In the genomic region with DNA sequence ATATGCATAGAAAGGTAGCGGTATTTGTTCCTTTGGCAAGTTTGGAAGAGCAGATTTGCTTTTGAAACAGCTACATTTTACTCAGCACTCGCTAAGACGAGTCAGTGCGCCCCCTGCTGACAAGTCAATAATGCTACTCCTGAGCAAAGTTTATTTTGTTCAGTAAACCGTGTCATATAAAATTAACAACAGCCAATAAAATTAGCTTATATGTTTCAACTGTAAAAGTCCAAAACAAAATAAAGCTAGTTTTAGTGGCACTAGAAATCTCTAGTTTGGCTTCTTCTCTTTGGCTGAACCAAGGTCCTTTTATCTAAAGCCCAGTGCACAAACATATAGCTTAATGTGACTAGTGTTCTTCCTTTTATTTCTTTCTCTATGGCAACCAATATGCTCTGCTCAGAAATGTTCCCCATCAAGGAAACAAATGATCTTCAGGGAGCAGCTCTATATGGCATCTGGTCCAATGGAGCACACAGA, we compare ENCODE assay signal across 8 cellular contexts. TPM values are rescaled to one million over a fixed set of nuclear protein-coding genes. Genes with fewer than 3 reads are reported as not detected.
DNase-seq lines count a peak whose midpoint lies in the region; ATAC-seq and TF ChIP-seq lines count a peak whose summit lies in the region.

No MANE protein-coding gene starts in this region.

- no peak for TF ChIP-seq POLR2A in Peyer's patch (IDR thresholded peaks at IDR 0.05)

- no peak overlapping the region for H3K27ac Mint-ChIP-seq in immature natural killer cell

- peaks cover 0 to 6% (median under 1%) of the 10 kb centered on the region in 6 donors for H3K9me3 Mint-ChIP-seq in immature natural killer cell

- H3K36me3 ChIP-seq in cardiac muscle cell (no peaks in the 10 kb centered on the region), Peyer's patch (no peaks in the 10 kb centered on the region)

- H3K27me3 Mint-ChIP-seq in immature natural killer cell (ENCODE audit: low read depth in 3 of 3) = peaks cover 48 to 74% (median 69%) of the 10 kb centered on the region in 3 donors

- H3K4me3 ChIP-seq in cardiac muscle cell (no peak overlapping the region), HL-60 (replicated peaks; ENCODE audit: insufficient read depth, low read length) (no peak overlapping the region), Peyer's patch (no peak overlapping the region)

- intact Hi-C loops in Right ventricle myocardium inferior (cut with DNase I) = no loop called here

- DNase-seq in cardiac muscle cell (ENCODE audit: low read depth in 1 of 2, low spot score in 1 of 2) (peak; percentile 77 to 87), Right ventricle myocardium inferior (ENCODE audit: missing footprints) (no peak), HL-60 (ENCODE audit: low read depth in 1 of 2, low spot score in 1 of 2) (peak; percentile 41 to 59), Peyer's patch (peak; percentile 31 to 75 (median 71)), amniotic stem cell (lab: John Stamatoyannopoulos, UW) (peak; percentile 60), immature natural killer cell (peak; percentile 40 to 46 (median 42))
- DNase-seq in stimulated activated CD4-positive, alpha-beta T cell treated with anti-CD3 and anti-CD28 coated beads, Interleukin-15, amount 100 ng/mL, for 48 hours (ENCODE audit: low read depth in 2 of 2) = peak; percentile 42 to 57

- no peak for ATAC-seq in Right ventricle myocardium inferior
- no peak for ATAC-seq in GM19395 (IDR thresholded peaks at IDR 0.05; ENCODE audit: unreplicated experiment)

- H3K9me3 ChIP-seq in cardiac muscle cell (ENCODE audit: low read depth) (no peaks in the 10 kb centered on the region), Peyer's patch (no peaks in the 10 kb centered on the region)

- no peaks in the 10 kb centered on the region for H3K4me1 ChIP-seq in cardiac muscle cell (ENCODE audit: low read depth)
- peaks cover 0 to 34% (median 5%) of the 10 kb centered on the region in 4 donors for H3K4me1 ChIP-seq in Peyer's patch

- H3K27ac ChIP-seq in cardiac muscle cell (no peak overlapping the region), HL-60 (replicated peaks) (no peak overlapping the region), Peyer's patch (no peak overlapping the region)

- no peak overlapping the region for H3K4me3 Mint-ChIP-seq in immature natural killer cell

- peaks cover 0 to 4% (median 3%) of the 10 kb centered on the region in 3 donors for H3K36me3 Mint-ChIP-seq in immature natural killer cell

- TF ChIP-seq CTCF in cardiac muscle cell (IDR thresholded peaks at IDR 0.05; ENCODE audit: low read depth, low read length) (peak; percentile 74), HL-60 (IDR thresholded peaks at IDR 0.05; ENCODE audit: insufficient read depth, low read length) (peak; percentile 48), Peyer's patch (IDR thresholded peaks at IDR 0.05) (peak; percentile 15 to 69 (median 65))

- peaks cover 33 to 40% of the 10 kb centered on the region in 2 donors for H3K4me1 Mint-ChIP-seq in immature natural killer cell

- H3K27me3 ChIP-seq in cardiac muscle cell = peaks cover 100% of the 10 kb centered on the region
- peaks cover 81% of the 10 kb centered on the region for H3K27me3 ChIP-seq in HL-60 (ENCODE audit: insufficient read depth, poor library complexity, severe bottlenecking)
- H3K27me3 ChIP-seq in Peyer's patch = peaks cover 0 to 67% of the 10 kb centered on the region in 2 donors

RNA-seq across cellular contexts. Expression of gene POU3F3, which starts 4.3 kb away (rescaled TPM):
- not detected in 2 replicates for total RNA-seq in cardiac muscle cell
- not detected in 2 replicates for polyA plus RNA-seq in cardiac muscle cell
- total RNA-seq in Right ventricle myocardium inferior = not detected
- total RNA-seq in Peyer's patch = under 1 TPM in 2 of 4 donors, not detected in 2; 0.18 to 0.40 TPM
- not detected for polyA plus RNA-seq in immature natural killer cell
